In genomic region chr1:106907795-106908194, GRCh38 we compare ENCODE assay signal across 10 cellular contexts.
DNase-seq lines count a peak whose midpoint lies in the region; ATAC-seq and TF ChIP-seq lines count a peak whose summit lies in the region.
"Had no signal": no experiment of that assay in that cellular context is flagged by ENCODE, and none has a peak within 500 bp of the region (broad histone marks: within the 10 kb centered on the region; RNA-seq: fewer than 3 reads in every experiment).

No MANE protein-coding gene starts in this region.

- DNase-seq in hypothalamus (lab: John Stamatoyannopoulos, UW), result no peak
- DNase-seq in coronary artery (ENCODE audit: low spot score), result no peak
- no peak for DNase-seq in neuronal stem cell (ENCODE audit: low spot score)
- no peak for DNase-seq in right atrium auricular region (ENCODE audit: low spot score)
- DNase-seq: activated effector memory CD4-positive, alpha-beta T cell treated with anti-CD3 and anti-CD28 coated beads, Interleukin-2, amount 50 U/mL, for 16 hours; NCI-H1436 had no signal

- H3K4me1 ChIP-seq in neuronal stem cell (ENCODE audit: control insufficient read depth in 2 of 2, insufficient read depth in 1 of 2, low read depth in 1 of 2, low read length in 2 of 2), result no peaks in the 10 kb centered on the region
- H3K4me1 ChIP-seq in right atrium auricular region, result no peaks in the 10 kb centered on the region

- no peak overlapping the region for H3K23ac ChIP-seq in neuronal stem cell (ENCODE audit: low read depth, low read length, poor library complexity)

- no peak overlapping the region for H3K4me2 ChIP-seq in neuronal stem cell (ENCODE audit: insufficient read depth, low read length, poor library complexity, severe bottlenecking)

- no peak overlapping the region for H4K8ac ChIP-seq in neuronal stem cell (ENCODE audit: low read depth, low read length)

- H3K27me3 ChIP-seq in neuronal stem cell (ENCODE audit: control insufficient read depth in 3 of 3, insufficient read depth in 3 of 3, low read depth in 1 of 3, low read length in 3 of 3) (no peaks in the 10 kb centered on the region), right atrium auricular region (no peaks in the 10 kb centered on the region)

- H3K9me3 ChIP-seq in neuronal stem cell (replicated peaks in 1 of 2; ENCODE audit: control insufficient read depth in 2 of 2, insufficient read depth in 1 of 2, low read depth in 1 of 2, low read length in 2 of 2) (no peaks in the 10 kb centered on the region), right atrium auricular region (no peaks in the 10 kb centered on the region)

- H2AK5ac ChIP-seq in neuronal stem cell (ENCODE audit: low read depth, low read length), result no peak overlapping the region

- no peak overlapping the region for H2BK12ac ChIP-seq in neuronal stem cell (ENCODE audit: low read length)

- H3K79me1 ChIP-seq in neuronal stem cell (ENCODE audit: low read depth, low read length), result no peaks in the 10 kb centered on the region

- H3K4me3 ChIP-seq in coronary artery (no peak overlapping the region), neuronal stem cell (ENCODE audit: low read length in 2 of 2) (no peak overlapping the region), right atrium auricular region (no peak overlapping the region)

- no peak overlapping the region for H2BK15ac ChIP-seq in neuronal stem cell (ENCODE audit: low read length)

- no peak overlapping the region for H3K27ac ChIP-seq in coronary artery
- H3K27ac ChIP-seq in neuronal stem cell (replicated peaks; ENCODE audit: low read length), result no peak overlapping the region
- H3K27ac ChIP-seq in right atrium auricular region, result no peak overlapping the region

- no peak overlapping the region for H3K4ac ChIP-seq in neuronal stem cell (ENCODE audit: low read length)

- no peak overlapping the region for H3K9ac ChIP-seq in neuronal stem cell (ENCODE audit: low read depth, low read length, poor library complexity)

- no peak overlapping the region for H2BK120ac ChIP-seq in neuronal stem cell (ENCODE audit: low read depth, low read length)

- TF ChIP-seq CTCF in coronary artery (IDR thresholded peaks at IDR 0.05), result no peak
- TF ChIP-seq CTCF in right atrium auricular region (IDR thresholded peaks at IDR 0.05), result no peak

- no peak overlapping the region for H3K18ac ChIP-seq in neuronal stem cell (ENCODE audit: low read length)

- H4K91ac ChIP-seq in neuronal stem cell (ENCODE audit: low read depth, low read length, poor library complexity), result no peak overlapping the region

- peak; percentile 100 for ATAC-seq in GM18499 (IDR thresholded peaks at IDR 0.05; ENCODE audit: insufficient read depth, unreplicated experiment)
- peak; percentile 100 for ATAC-seq in GM19438 (IDR thresholded peaks at IDR 0.05; ENCODE audit: low read depth, unreplicated experiment)
- peak; percentile 100 for ATAC-seq in HG02852 (IDR thresholded peaks at IDR 0.05; ENCODE audit: unreplicated experiment)
- ATAC-seq in HG03520 (IDR thresholded peaks at IDR 0.05; ENCODE audit: unreplicated experiment), result peak; percentile 99

- H3K36me3 ChIP-seq in neuronal stem cell (replicated peaks in 1 of 2; ENCODE audit: control insufficient read depth in 2 of 2, insufficient read depth in 2 of 2, low read length in 2 of 2) (no peaks in the 10 kb centered on the region), right atrium auricular region (no peaks in the 10 kb centered on the region)

- no peak overlapping the region for H2AFZ ChIP-seq in neuronal stem cell (ENCODE audit: low read length)

- no peak overlapping the region for H2BK5ac ChIP-seq in neuronal stem cell (ENCODE audit: low read length)

- H3K14ac ChIP-seq in neuronal stem cell (ENCODE audit: low read length), result no peak overlapping the region
